ENCODE assay signal across 1 cellular context in genomic region chr6:133099573-133099972, GRCh38.
TF ChIP-seq lines count a peak whose summit lies in the region.

No MANE protein-coding gene starts in this region.

TF ChIP-seq in HepG2, 621 proteins besides CTCF, POLR2A, EP300 and RAD21 (continued from another document and continues in another):
- no peak for TF ChIP-seq KIAA2018 (CRISPR knock-in tag; IDR thresholded peaks at IDR 0.05; ENCODE audit: borderline replicate concordance)
- TF ChIP-seq CEBPZ (IDR thresholded peaks at IDR 0.05; ENCODE audit: low read length), result no peak
- TF ChIP-seq CREM (IDR thresholded peaks at IDR 0.05), result peak; percentile 53; the same call in 1 of the 2 replicates
- TF ChIP-seq CREM (CRISPR knock-in tag; IDR thresholded peaks at IDR 0.05), result no peak
- TF ChIP-seq ZNF841 (CRISPR knock-in tag; IDR thresholded peaks at IDR 0.05; ENCODE audit: borderline replicate concordance), result no peak
- TF ChIP-seq SIX4 (CRISPR knock-in tag; IDR thresholded peaks at IDR 0.05), result peak; percentile 76
- no peak for TF ChIP-seq ZSCAN12 (CRISPR knock-in tag; IDR thresholded peaks at IDR 0.05)
- TF ChIP-seq ZNF414 (CRISPR knock-in tag; IDR thresholded peaks at IDR 0.05), result no peak
- TF ChIP-seq MBNL3 (CRISPR knock-in tag; conservative IDR thresholded peaks at IDR 0.05), result no peak
- TF ChIP-seq ZBTB21 (CRISPR knock-in tag; IDR thresholded peaks at IDR 0.05), result no peak
- TF ChIP-seq PRMT3 (CRISPR knock-in tag; IDR thresholded peaks at IDR 0.05; ENCODE audit: borderline replicate concordance, low read depth), result no peak
- TF ChIP-seq SALL2 (CRISPR knock-in tag; IDR thresholded peaks at IDR 0.05), result no peak
- no peak for TF ChIP-seq POLR2G (IDR thresholded peaks at IDR 0.05; ENCODE audit: low read depth, low read length)
- no peak for TF ChIP-seq PBX3 (CRISPR knock-in tag; IDR thresholded peaks at IDR 0.05; ENCODE audit: borderline replicate concordance)
- no peak for TF ChIP-seq NFATC3 (CRISPR knock-in tag; IDR thresholded peaks at IDR 0.05)
- TF ChIP-seq ZMYM4 (CRISPR knock-in tag; IDR thresholded peaks at IDR 0.05), result no peak
- peak; percentile 14; the same call in 1 of the 2 replicates for TF ChIP-seq FOSL2 (CRISPR knock-in tag; IDR thresholded peaks at IDR 0.05)
- no peak for TF ChIP-seq E2F5 (CRISPR knock-in tag; conservative IDR thresholded peaks at IDR 0.05)
- no peak for TF ChIP-seq ZBTB8A (CRISPR knock-in tag; IDR thresholded peaks at IDR 0.05; ENCODE audit: borderline replicate concordance, low read depth)
- TF ChIP-seq SNAPC5 (CRISPR knock-in tag; IDR thresholded peaks at IDR 0.05; ENCODE audit: borderline replicate concordance), result no peak
- no peak for TF ChIP-seq RBM22 (optimal IDR thresholded peaks at IDR 0.05; ENCODE audit: low read length)
- no peak for TF ChIP-seq ZNF619 (CRISPR knock-in tag; IDR thresholded peaks at IDR 0.05)
- TF ChIP-seq ZFP41 (CRISPR knock-in tag; IDR thresholded peaks at IDR 0.05; ENCODE audit: borderline replicate concordance), result no peak
- no peak for TF ChIP-seq HNRNPUL1 (IDR thresholded peaks at IDR 0.05; ENCODE audit: low read depth, low read length)
- TF ChIP-seq ZNF232 (CRISPR knock-in tag; IDR thresholded peaks at IDR 0.05; ENCODE audit: borderline replicate concordance), result no peak
- TF ChIP-seq FOXP1 (IDR thresholded peaks at IDR 0.05), result no peak
- TF ChIP-seq FOXP1 (CRISPR knock-in tag; IDR thresholded peaks at IDR 0.05), result peak; percentile 31; the same call in 1 of the 2 replicates
- TF ChIP-seq NFAT5 (CRISPR knock-in tag; IDR thresholded peaks at IDR 0.05), result no peak
- peak; percentile 69 for TF ChIP-seq ARID5B (CRISPR knock-in tag; IDR thresholded peaks at IDR 0.05)
- TF ChIP-seq NFIC (IDR thresholded peaks at IDR 0.05; ENCODE audit: low read length), result 0 out of 2 replicates have a peak, but pooled peaks have one; percentile 26
- TF ChIP-seq PHF8 (CRISPR knock-in tag; IDR thresholded peaks at IDR 0.05), result no peak
- 0 out of 2 replicates have a peak, but pooled peaks have one; percentile 25 for TF ChIP-seq TCF7L2 (IDR thresholded peaks at IDR 0.05; ENCODE audit: low read depth, low read length)
- TF ChIP-seq, protein P1, sequence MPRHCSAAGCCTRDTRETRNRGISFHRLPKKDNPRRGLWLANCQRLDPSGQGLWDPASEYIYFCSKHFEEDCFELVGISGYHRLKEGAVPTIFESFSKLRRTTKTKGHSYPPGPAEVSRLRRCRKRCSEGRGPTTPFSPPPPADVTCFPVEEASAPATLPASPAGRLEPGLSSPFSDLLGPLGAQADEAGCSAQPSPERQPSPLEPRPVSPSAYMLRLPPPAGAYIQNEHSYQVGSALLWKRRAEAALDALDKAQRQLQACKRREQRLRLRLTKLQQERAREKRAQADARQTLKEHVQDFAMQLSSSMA (CRISPR knock-in tag; IDR thresholded peaks at IDR 0.05), result no peak
